ENCODE assay signal across 11 cellular contexts in genomic region chr22:23256138-23256932, GRCh38.
DNase-seq lines count a peak whose midpoint lies in the region; ATAC-seq, FAIRE-seq and TF ChIP-seq lines count a peak whose summit lies in the region.
"Had no signal": no experiment of that assay in that cellular context is flagged by ENCODE, and none has a peak within 500 bp of the region (broad histone marks: within the 10 kb centered on the region; RNA-seq: fewer than 3 reads in every experiment).

No MANE protein-coding gene starts in this region.

- ATAC-seq in mucosa of descending colon: peak; percentile 42

- H3K4me3 ChIP-seq in bronchial epithelial cell (ENCODE audit: low read depth, low read length) (no peak overlapping the region), mucosa of descending colon (no peak overlapping the region), thyroid gland (replicated peaks in 1 of 3) (no peak overlapping the region)

- DNase-seq in RWPE1 (ENCODE audit: low spot score) (no peak), bronchial epithelial cell (ENCODE audit: low read depth) (no peak), mucosa of descending colon (no peak), thyroid gland (no peak), T1000 (lab: John Stamatoyannopoulos, UW) (no peak), NCI-H526 (lab: John Stamatoyannopoulos, UW) (no peak), SIG-M5 treated with dmso at 0.1 percent for 504 hours (lab: John Stamatoyannopoulos, UW; ENCODE audit: unreplicated experiment) (no peak)
- DNase-seq: activated T-cell treated with anti-CD3 and anti-CD28 coated beads for 4 hours; erythroblast; NCI-H345; stimulated activated CD4-positive, alpha-beta T cell treated with anti-CD3 and anti-CD28 coated beads, Interleukin-15, amount 100 ng/mL, for 24 hours had no signal

- CTCF ChIA-PET in RWPE1 (lab: Yijun Ruan, JAX): no interaction called here

- H3K4me1 ChIP-seq in mucosa of descending colon (ENCODE audit: low read depth) (peaks cover 18% of the 10 kb centered on the region), thyroid gland (peaks cover 6 to 21% of the 10 kb centered on the region in 2 donors)

- peaks cover 35% of the 10 kb centered on the region for H3K36me3 ChIP-seq in bronchial epithelial cell (ENCODE audit: control insufficient read depth, insufficient read depth, low read length)
- no peaks in the 10 kb centered on the region for H3K36me3 ChIP-seq in mucosa of descending colon (ENCODE audit: low read depth)
- peaks cover 11 to 22% of the 10 kb centered on the region in 2 donors for H3K36me3 ChIP-seq in thyroid gland

- no peaks in the 10 kb centered on the region for H3K9me3 ChIP-seq in mucosa of descending colon
- no peaks in the 10 kb centered on the region for H3K9me3 ChIP-seq in thyroid gland

- H3K27ac ChIP-seq in RWPE1: peak overlapping the region; percentile 91
- peak overlapping the region in 2 of 3 donors; percentile 60 to 65 for H3K27ac ChIP-seq in thyroid gland

- intact Hi-C loops in mucosa of descending colon (cut with DNase I, micrococcal nuclease): no loop called here
- intact Hi-C loops in thyroid gland (cut with DNase I): no loop called here

- no peak for TF ChIP-seq POLR2A in thyroid gland (IDR thresholded peaks at IDR 0.05)

- POLR2A ChIA-PET in RWPE1 (lab: Yijun Ruan, JAX; ENCODE audit: low non-redundant PET): no interaction called here

- H3K27me3 ChIP-seq in bronchial epithelial cell (ENCODE audit: control insufficient read depth, insufficient read depth, low read length) (no peaks in the 10 kb centered on the region), thyroid gland (no peaks in the 10 kb centered on the region)

- WGBS in thyroid gland, 2 donors: 86 to 89% methylated on average over 8 to 9 of the region's 10 CpGs

- TF ChIP-seq CTCF in RWPE1 (conservative IDR thresholded peaks at IDR 0.05; ENCODE audit: low read depth) (no peak), bronchial epithelial cell (IDR thresholded peaks at IDR 0.05; ENCODE audit: insufficient read depth, low read length, severe bottlenecking) (no peak), mucosa of descending colon (IDR thresholded peaks at IDR 0.05) (no peak), thyroid gland (IDR thresholded peaks at IDR 0.05) (no peak)

- peak; percentile 82 for FAIRE-seq in bronchial epithelial cell (lab: Jason Lieb, UNC)
